Comparison of ENCODE assay signal across 2 cellular contexts in the genomic region with DNA sequence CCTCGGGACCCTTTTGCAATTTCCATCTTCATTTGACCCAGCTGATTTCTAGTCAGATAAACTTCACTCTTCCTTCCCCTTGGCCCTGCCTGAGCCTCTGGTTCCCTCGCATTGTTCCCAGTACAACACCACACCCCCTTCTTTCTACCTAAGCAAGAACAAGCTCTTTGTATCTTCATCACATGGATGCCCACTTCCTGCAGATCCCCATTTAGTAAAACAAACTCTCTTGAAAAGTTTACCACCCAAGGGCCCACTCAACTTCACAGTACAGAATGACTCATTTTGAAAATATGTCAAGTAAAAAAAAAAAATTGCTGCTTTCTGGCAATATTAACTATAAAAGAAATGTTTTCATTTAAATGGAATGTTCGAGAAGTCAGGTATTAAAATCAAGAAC.
A peak's percentile ranks its signal among the peaks of the same experiment; 100 is the strongest.
TF ChIP-seq lines count a peak whose summit lies in the region.

No MANE protein-coding gene starts in this region.

TF ChIP-seq in HepG2, 621 proteins besides CTCF, POLR2A, EP300 and RAD21:
- TF ChIP-seq HNRNPH1 (optimal IDR thresholded peaks at IDR 0.05; ENCODE audit: low read depth, low read length) (no peak), NCOR1 (IDR thresholded peaks at IDR 0.05; ENCODE audit: borderline replicate concordance, low read length) (no peak), HMG20B (CRISPR knock-in tag; conservative IDR thresholded peaks at IDR 0.05) (no peak), SP5 (CRISPR knock-in tag; IDR thresholded peaks at IDR 0.05; ENCODE audit: borderline replicate concordance, low read depth) (no peak), CC2D1A (CRISPR knock-in tag; IDR thresholded peaks at IDR 0.05) (no peak), TOE1 (CRISPR knock-in tag; IDR thresholded peaks at IDR 0.05) (no peak), ZNF547 (CRISPR knock-in tag; IDR thresholded peaks at IDR 0.05) (no peak), ZNF253 (CRISPR knock-in tag; IDR thresholded peaks at IDR 0.05; ENCODE audit: borderline replicate concordance) (no peak), ZNF607 (CRISPR knock-in tag; IDR thresholded peaks at IDR 0.05; ENCODE audit: borderline replicate concordance) (no peak), ZNF460 (CRISPR knock-in tag; IDR thresholded peaks at IDR 0.05; ENCODE audit: borderline replicate concordance) (no peak)
- TF ChIP-seq, protein P1, sequence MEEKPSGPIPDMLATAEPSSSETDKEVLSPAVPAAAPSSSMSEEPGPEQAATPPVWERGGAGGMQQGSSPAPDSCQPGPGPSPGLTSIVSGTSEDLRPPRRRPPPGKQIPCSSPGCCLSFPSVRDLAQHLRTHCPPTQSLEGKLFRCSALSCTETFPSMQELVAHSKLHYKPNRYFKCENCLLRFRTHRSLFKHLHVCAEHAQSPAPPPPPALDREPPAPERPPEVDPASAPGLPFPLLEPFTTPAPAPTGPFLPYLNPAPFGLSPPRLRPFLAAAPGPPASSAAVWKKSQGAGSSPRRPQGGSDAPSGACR (CRISPR knock-in tag; IDR thresholded peaks at IDR 0.05), result no peak

TF ChIP-seq in SK-N-SH, 30 proteins besides CTCF, POLR2A, EP300 and RAD21:
- TF ChIP-seq, protein P2, sequence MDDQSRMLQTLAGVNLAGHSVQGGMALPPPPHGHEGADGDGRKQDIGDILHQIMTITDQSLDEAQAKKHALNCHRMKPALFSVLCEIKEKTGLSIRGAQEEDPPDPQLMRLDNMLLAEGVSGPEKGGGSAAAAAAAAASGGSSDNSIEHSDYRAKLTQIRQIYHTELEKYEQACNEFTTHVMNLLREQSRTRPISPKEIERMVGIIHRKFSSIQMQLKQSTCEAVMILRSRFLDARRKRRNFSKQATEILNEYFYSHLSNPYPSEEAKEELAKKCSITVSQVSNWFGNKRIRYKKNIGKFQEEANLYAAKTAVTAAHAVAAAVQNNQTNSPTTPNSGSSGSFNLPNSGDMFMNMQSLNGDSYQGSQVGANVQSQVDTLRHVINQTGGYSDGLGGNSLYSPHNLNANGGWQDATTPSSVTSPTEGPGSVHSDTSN (IDR thresholded peaks at IDR 0.05), result no peak
- TF ChIP-seq POLR2AphosphoS5 (IDR thresholded peaks at IDR 0.05; ENCODE audit: low read depth, low read length) (no peak), NRF1 (IDR thresholded peaks at IDR 0.05; ENCODE audit: low read depth, low read length) (no peak), EZH2phosphoT487 (IDR thresholded peaks at IDR 0.05; ENCODE audit: borderline replicate concordance, low read depth) (no peak), RXRA (IDR thresholded peaks at IDR 0.05; ENCODE audit: borderline replicate concordance, low read depth) (no peak), NFIC (IDR thresholded peaks at IDR 0.05; ENCODE audit: borderline replicate concordance) (no peak), FOSL2 (IDR thresholded peaks at IDR 0.05; ENCODE audit: borderline replicate concordance, low read depth) (peak; percentile 60; the same call in 1 of the 2 replicates), GABPA (IDR thresholded peaks at IDR 0.05; ENCODE audit: low read depth) (no peak), GATA2 (CRISPR knock-in tag; IDR thresholded peaks at IDR 0.05) (no peak), MXI1 (IDR thresholded peaks at IDR 0.05; ENCODE audit: low read depth, low read length) (no peak), TAF1 (IDR thresholded peaks at IDR 0.05; ENCODE audit: borderline replicate concordance, low read depth, low read length) (no peak), ELF1 (IDR thresholded peaks at IDR 0.05) (no peak), TCF12 (IDR thresholded peaks at IDR 0.05) (0 out of 2 replicates have a peak, but pooled peaks have one; percentile 21), FOXJ3 (CRISPR knock-in tag; IDR thresholded peaks at IDR 0.05) (no peak), MEF2A (IDR thresholded peaks at IDR 0.05; ENCODE audit: borderline replicate concordance, low read depth) (no peak), CHD2 (IDR thresholded peaks at IDR 0.05; ENCODE audit: low read length, partially characterized antibody) (no peak), TEAD4 (IDR thresholded peaks at IDR 0.05; ENCODE audit: borderline replicate concordance, insufficient read depth) (peak; percentile 20; the same call in 1 of the 2 replicates), JUND (IDR thresholded peaks at IDR 0.05) (peak; percentile 72), USF2 (IDR thresholded peaks at IDR 0.05; ENCODE audit: borderline replicate concordance, low read depth, low read length) (no peak), RCOR1 (IDR thresholded peaks at IDR 0.05; ENCODE audit: low read length) (no peak)
- TF ChIP-seq, protein P3, sequence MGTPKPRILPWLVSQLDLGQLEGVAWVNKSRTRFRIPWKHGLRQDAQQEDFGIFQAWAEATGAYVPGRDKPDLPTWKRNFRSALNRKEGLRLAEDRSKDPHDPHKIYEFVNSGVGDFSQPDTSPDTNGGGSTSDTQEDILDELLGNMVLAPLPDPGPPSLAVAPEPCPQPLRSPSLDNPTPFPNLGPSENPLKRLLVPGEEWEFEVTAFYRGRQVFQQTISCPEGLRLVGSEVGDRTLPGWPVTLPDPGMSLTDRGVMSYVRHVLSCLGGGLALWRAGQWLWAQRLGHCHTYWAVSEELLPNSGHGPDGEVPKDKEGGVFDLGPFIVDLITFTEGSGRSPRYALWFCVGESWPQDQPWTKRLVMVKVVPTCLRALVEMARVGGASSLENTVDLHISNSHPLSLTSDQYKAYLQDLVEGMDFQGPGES (IDR thresholded peaks at IDR 0.05; ENCODE audit: low read depth, low read length), result no peak
- TF ChIP-seq, protein P4, sequence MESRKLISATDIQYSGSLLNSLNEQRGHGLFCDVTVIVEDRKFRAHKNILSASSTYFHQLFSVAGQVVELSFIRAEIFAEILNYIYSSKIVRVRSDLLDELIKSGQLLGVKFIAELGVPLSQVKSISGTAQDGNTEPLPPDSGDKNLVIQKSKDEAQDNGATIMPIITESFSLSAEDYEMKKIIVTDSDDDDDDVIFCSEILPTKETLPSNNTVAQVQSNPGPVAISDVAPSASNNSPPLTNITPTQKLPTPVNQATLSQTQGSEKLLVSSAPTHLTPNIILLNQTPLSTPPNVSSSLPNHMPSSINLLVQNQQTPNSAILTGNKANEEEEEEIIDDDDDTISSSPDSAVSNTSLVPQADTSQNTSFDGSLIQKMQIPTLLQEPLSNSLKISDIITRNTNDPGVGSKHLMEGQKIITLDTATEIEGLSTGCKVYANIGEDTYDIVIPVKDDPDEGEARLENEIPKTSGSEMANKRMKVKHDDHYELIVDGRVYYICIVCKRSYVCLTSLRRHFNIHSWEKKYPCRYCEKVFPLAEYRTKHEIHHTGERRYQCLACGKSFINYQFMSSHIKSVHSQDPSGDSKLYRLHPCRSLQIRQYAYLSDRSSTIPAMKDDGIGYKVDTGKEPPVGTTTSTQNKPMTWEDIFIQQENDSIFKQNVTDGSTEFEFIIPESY (IDR thresholded peaks at IDR 0.05; ENCODE audit: borderline replicate concordance, low read depth), result no peak
- TF ChIP-seq, protein P5, sequence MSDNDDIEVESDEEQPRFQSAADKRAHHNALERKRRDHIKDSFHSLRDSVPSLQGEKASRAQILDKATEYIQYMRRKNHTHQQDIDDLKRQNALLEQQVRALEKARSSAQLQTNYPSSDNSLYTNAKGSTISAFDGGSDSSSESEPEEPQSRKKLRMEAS (IDR thresholded peaks at IDR 0.05; ENCODE audit: low read depth), result no peak
- TF ChIP-seq, protein P6, sequence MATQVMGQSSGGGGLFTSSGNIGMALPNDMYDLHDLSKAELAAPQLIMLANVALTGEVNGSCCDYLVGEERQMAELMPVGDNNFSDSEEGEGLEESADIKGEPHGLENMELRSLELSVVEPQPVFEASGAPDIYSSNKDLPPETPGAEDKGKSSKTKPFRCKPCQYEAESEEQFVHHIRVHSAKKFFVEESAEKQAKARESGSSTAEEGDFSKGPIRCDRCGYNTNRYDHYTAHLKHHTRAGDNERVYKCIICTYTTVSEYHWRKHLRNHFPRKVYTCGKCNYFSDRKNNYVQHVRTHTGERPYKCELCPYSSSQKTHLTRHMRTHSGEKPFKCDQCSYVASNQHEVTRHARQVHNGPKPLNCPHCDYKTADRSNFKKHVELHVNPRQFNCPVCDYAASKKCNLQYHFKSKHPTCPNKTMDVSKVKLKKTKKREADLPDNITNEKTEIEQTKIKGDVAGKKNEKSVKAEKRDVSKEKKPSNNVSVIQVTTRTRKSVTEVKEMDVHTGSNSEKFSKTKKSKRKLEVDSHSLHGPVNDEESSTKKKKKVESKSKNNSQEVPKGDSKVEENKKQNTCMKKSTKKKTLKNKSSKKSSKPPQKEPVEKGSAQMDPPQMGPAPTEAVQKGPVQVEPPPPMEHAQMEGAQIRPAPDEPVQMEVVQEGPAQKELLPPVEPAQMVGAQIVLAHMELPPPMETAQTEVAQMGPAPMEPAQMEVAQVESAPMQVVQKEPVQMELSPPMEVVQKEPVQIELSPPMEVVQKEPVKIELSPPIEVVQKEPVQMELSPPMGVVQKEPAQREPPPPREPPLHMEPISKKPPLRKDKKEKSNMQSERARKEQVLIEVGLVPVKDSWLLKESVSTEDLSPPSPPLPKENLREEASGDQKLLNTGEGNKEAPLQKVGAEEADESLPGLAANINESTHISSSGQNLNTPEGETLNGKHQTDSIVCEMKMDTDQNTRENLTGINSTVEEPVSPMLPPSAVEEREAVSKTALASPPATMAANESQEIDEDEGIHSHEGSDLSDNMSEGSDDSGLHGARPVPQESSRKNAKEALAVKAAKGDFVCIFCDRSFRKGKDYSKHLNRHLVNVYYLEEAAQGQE (IDR thresholded peaks at IDR 0.05; ENCODE audit: low read depth, low read length), result no peak
- TF ChIP-seq, protein P7, sequence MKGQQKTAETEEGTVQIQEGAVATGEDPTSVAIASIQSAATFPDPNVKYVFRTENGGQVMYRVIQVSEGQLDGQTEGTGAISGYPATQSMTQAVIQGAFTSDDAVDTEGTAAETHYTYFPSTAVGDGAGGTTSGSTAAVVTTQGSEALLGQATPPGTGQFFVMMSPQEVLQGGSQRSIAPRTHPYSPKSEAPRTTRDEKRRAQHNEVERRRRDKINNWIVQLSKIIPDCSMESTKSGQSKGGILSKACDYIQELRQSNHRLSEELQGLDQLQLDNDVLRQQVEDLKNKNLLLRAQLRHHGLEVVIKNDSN (IDR thresholded peaks at IDR 0.05; ENCODE audit: borderline replicate concordance, low read depth), result no peak
